Comparison of ENCODE assay signal across 19 cellular contexts in genomic region chr9:137001857-137002645, GRCh38. TPM values are rescaled to one million over a fixed set of nuclear protein-coding genes. Genes with fewer than 3 reads are reported as not detected.
DNase-seq lines count a peak whose midpoint lies in the region; ATAC-seq and TF ChIP-seq lines count a peak whose summit lies in the region.
"Had no signal": no experiment of that assay in that cellular context is flagged by ENCODE, and none has a peak within 500 bp of the region (broad histone marks: within the 10 kb centered on the region; RNA-seq: fewer than 3 reads in every experiment).

No MANE protein-coding gene starts in this region.

- dilution Hi-C loops in IMR-90 (cut with HindIII; ENCODE audit: low sequenced_read_pairs, unreplicated experiment) = no loop called here

- no peak overlapping the region for H3K14ac ChIP-seq in IMR-90 (replicated peaks; ENCODE audit: low read depth, low read length)
- no peak overlapping the region for H3K14ac ChIP-seq in neuronal stem cell (ENCODE audit: low read length)

- no peak overlapping the region for H2BK20ac ChIP-seq in IMR-90 (ENCODE audit: low read depth, low read length)

- H2AK9ac ChIP-seq in IMR-90 (replicated peaks; ENCODE audit: low read depth, low read length, poor library complexity) = peak overlapping the region; percentile 50

- H3K4me3 ChIP-seq in IMR-90 (ENCODE audit: insufficient read depth, low read depth, low read length) (no peak overlapping the region), neuronal stem cell (ENCODE audit: low read length in 2 of 2) (no peak overlapping the region)

- H4K20me1 ChIP-seq in IMR-90 (ENCODE audit: insufficient read depth, low read length) = peaks cover 8% of the 10 kb centered on the region

- H3K27ac ChIP-seq in IMR-90 (ENCODE audit: insufficient read depth, low read length) (no peak overlapping the region), neuronal stem cell (replicated peaks; ENCODE audit: low read length) (no peak overlapping the region)
- H3K27ac ChIP-seq: HL-60 had no signal

- H3K4me1 ChIP-seq in IMR-90 (ENCODE audit: control insufficient read depth, insufficient read depth, low read length) (peaks cover 8% of the 10 kb centered on the region), neuronal stem cell (ENCODE audit: control insufficient read depth in 2 of 2, insufficient read depth in 1 of 2, low read depth in 1 of 2, low read length in 2 of 2) (peaks cover 5% of the 10 kb centered on the region in 2 donors)

- no peak overlapping the region for H2AFZ ChIP-seq in IMR-90 (replicated peaks; ENCODE audit: low read length, poor library complexity)
- no peak overlapping the region for H2AFZ ChIP-seq in neuronal stem cell (ENCODE audit: low read length)

- H4K91ac ChIP-seq in IMR-90 (ENCODE audit: insufficient read depth, low read depth, low read length) = no peak overlapping the region
- no peak overlapping the region for H4K91ac ChIP-seq in neuronal stem cell (ENCODE audit: low read depth, low read length, poor library complexity)

- H3K36me3 ChIP-seq in IMR-90 (ENCODE audit: control insufficient read depth, insufficient read depth, low read length) (no peaks in the 10 kb centered on the region), neuronal stem cell (replicated peaks in 1 of 2; ENCODE audit: control insufficient read depth in 2 of 2, insufficient read depth in 2 of 2, low read length in 2 of 2) (no peaks in the 10 kb centered on the region)

- H2BK12ac ChIP-seq in neuronal stem cell (ENCODE audit: low read length) = no peak overlapping the region

- in situ Hi-C loops in IMR-90 (cut with MboI; ENCODE audit: low sequenced_read_pairs) = no loop called here

- H3K9me3 ChIP-seq in IMR-90 (ENCODE audit: control insufficient read depth, insufficient read depth, low read length) = no peaks in the 10 kb centered on the region
- H3K9me3 ChIP-seq in neuronal stem cell (replicated peaks in 1 of 2; ENCODE audit: control insufficient read depth in 2 of 2, insufficient read depth in 1 of 2, low read depth in 1 of 2, low read length in 2 of 2) = peaks cover 2 to 3% of the 10 kb centered on the region in 2 donors

- H2AK5ac ChIP-seq in IMR-90 (ENCODE audit: low read depth, low read length) (no peak overlapping the region), neuronal stem cell (ENCODE audit: low read depth, low read length) (no peak overlapping the region)

- no TSS peak for BruUV-seq in IMR-90 (replicated peaks; lab: Mats Ljungman, UMichigan)

- H4K5ac ChIP-seq in IMR-90 (ENCODE audit: low read depth, low read length) = no peak overlapping the region

- no peak for TF ChIP-seq POLR2A in IMR-90 (IDR thresholded peaks at IDR 0.05; ENCODE audit: low read depth, low read length)

- H3K56ac ChIP-seq in IMR-90 (ENCODE audit: extremely low read depth, insufficient read depth, low read length) = no peak overlapping the region

- TF ChIP-seq RAD21 in IMR-90 (IDR thresholded peaks at IDR 0.05; ENCODE audit: low read length) = no peak

- H2BK120ac ChIP-seq in IMR-90 (ENCODE audit: low read depth, low read length) (no peak overlapping the region), neuronal stem cell (ENCODE audit: low read depth, low read length) (no peak overlapping the region)

- H3K27me3 ChIP-seq in IMR-90 (ENCODE audit: control insufficient read depth, insufficient read depth, low read length) (no peaks in the 10 kb centered on the region), neuronal stem cell (ENCODE audit: control insufficient read depth in 3 of 3, insufficient read depth in 3 of 3, low read depth in 1 of 3, low read length in 3 of 3) (peaks cover 0 to 3% (median 0%) of the 10 kb centered on the region in 3 experiments)

- H4K8ac ChIP-seq in IMR-90 (ENCODE audit: low read depth in 2 of 2, low read length in 2 of 2) (no peak overlapping the region), neuronal stem cell (ENCODE audit: low read depth, low read length) (no peak overlapping the region)

- no peak overlapping the region for H2BK5ac ChIP-seq in IMR-90 (ENCODE audit: low read depth, low read length, poor library complexity, severe bottlenecking)
- no peak overlapping the region for H2BK5ac ChIP-seq in neuronal stem cell (ENCODE audit: low read length)

- POLR2A ChIA-PET in IMR-90 (lab: Charles Lee; ENCODE audit: unreplicated experiment) = no interaction called here

- intact Hi-C loops in IMR-90 (cut with micrococcal nuclease) = no loop called here

- H3K18ac ChIP-seq in IMR-90 (ENCODE audit: low read depth, low read length) (no peak overlapping the region), neuronal stem cell (ENCODE audit: low read length) (peak overlapping the region; percentile 38)

- H3K9ac ChIP-seq in IMR-90 (ENCODE audit: low read depth, low read length) (no peak overlapping the region), neuronal stem cell (ENCODE audit: low read depth, low read length, poor library complexity) (no peak overlapping the region)

- H3K23ac ChIP-seq in IMR-90 (ENCODE audit: low read depth, low read length) (no peak overlapping the region), neuronal stem cell (ENCODE audit: low read depth, low read length, poor library complexity) (no peak overlapping the region)

- WGBS in IMR-90 (ENCODE audit: extremely low coverage in 2 of 2, insufficient read length in 1 of 2), 2 experiments = 92% methylated on average over 2 of the region's 20 CpGs; no CpG with 5 or more reads in 1 of the 2 experiments
- WGBS in neuronal stem cell (ENCODE audit: extremely low coverage in 2 of 2, insufficient read length in 2 of 2, insufficient replicate concordance in 1 of 2), 2 donors = no CpG with 5 or more reads among the region's 20 CpGs

- H3K79me1 ChIP-seq in IMR-90 (ENCODE audit: low read depth in 1 of 2, low read length in 2 of 2) = no peaks in the 10 kb centered on the region
- H3K79me1 ChIP-seq in neuronal stem cell (ENCODE audit: low read depth, low read length) = no peaks in the 10 kb centered on the region

- no peak for ATAC-seq in IMR-90 (ENCODE audit: low read depth)
- ATAC-seq in left lobe of liver = peak; percentile 72

- peaks cover 10% of the 10 kb centered on the region for H3K9me1 ChIP-seq in IMR-90 (ENCODE audit: insufficient read depth, low read length)

- H3K4me2 ChIP-seq in IMR-90 (ENCODE audit: low read depth, low read length) (no peak overlapping the region), neuronal stem cell (ENCODE audit: insufficient read depth, low read length, poor library complexity, severe bottlenecking) (no peak overlapping the region)

- DNase-seq in IMR-90 (no peak), left lobe of liver (ENCODE audit: low spot score) (no peak), neuronal stem cell (ENCODE audit: low spot score) (no peak), Ammon's horn (ENCODE audit: low spot score) (no peak), NCI-H2107 treated with DMSO at 0.1 percent for 48 hours (lab: John Stamatoyannopoulos, UW; ENCODE audit: unreplicated experiment) (no peak)
- DNase-seq in effector CD4-positive, alpha-beta T cell = no peak
- DNase-seq: ACHN; CD4-positive, alpha-beta memory T cell; DMS153; DMS79; GDM1; H9; KBM-7 had no signal

- CTCF ChIA-PET in IMR-90 (lab: Yijun Ruan, JAX) = no interaction called here

- TF ChIP-seq CTCF in IMR-90 (conservative IDR thresholded peaks at IDR 0.05; ENCODE audit: low read depth, low read length) = no peak

- H3K4ac ChIP-seq in IMR-90 (ENCODE audit: low read depth, low read length) (no peak overlapping the region), neuronal stem cell (ENCODE audit: low read length) (no peak overlapping the region)

- H2BK15ac ChIP-seq in IMR-90 (ENCODE audit: low read depth, low read length) (no peak overlapping the region), neuronal stem cell (ENCODE audit: low read length) (no peak overlapping the region)

TF ChIP-seq in IMR-90, 13 proteins besides CTCF, POLR2A, EP300 and RAD21 (continues in another document):
- TF ChIP-seq CEBPB (IDR thresholded peaks at IDR 0.05; ENCODE audit: low read depth, low read length) (no peak), MXI1 (IDR thresholded peaks at IDR 0.05; ENCODE audit: borderline replicate concordance, low read depth, low read length) (no peak), NFE2L2 (IDR thresholded peaks at IDR 0.05; ENCODE audit: low read depth, low read length) (no peak), RFX5 (IDR thresholded peaks at IDR 0.05; ENCODE audit: low read depth, low read length) (no peak), SMC3 (IDR thresholded peaks at IDR 0.05; ENCODE audit: low read depth, low read length) (no peak)

RNA-seq across cellular contexts. Expression of gene CLIC3, which starts 5.7 kb away (rescaled TPM):
- total RNA-seq in IMR-90 (2012; rRNA removed) (0.18 and 0.28 TPM in 2 replicates), left lobe of liver (not detected)
- polyA plus RNA-seq in IMR-90 (2012; rRNA removed) = 1.7 and 2.1 TPM in 2 replicates
- 2.7 and 3.4 TPM in 2 replicates for polyA plus RNA-seq in IMR-90 (2012; cell fraction: cytosol; rRNA removed)
- polyA plus RNA-seq in IMR-90 (2012; cell fraction: nucleus; rRNA removed; ENCODE audit: low replicate concordance) = 0.87 and 4.1 TPM in 2 replicates
- not detected for polyA plus RNA-seq in neuronal stem cell (2013, experiment 1 of 2)
- polyA plus RNA-seq in neuronal stem cell (2013, experiment 2 of 2) = not detected
- total RNA-seq: H1 had no signal

RNA-seq across cellular contexts. Expression of gene PAXX, which starts 9.8 kb away (rescaled TPM):
- 4.4 and 5.7 TPM in 2 replicates for total RNA-seq in IMR-90 (2012; rRNA removed)
- polyA plus RNA-seq in IMR-90 (2012; rRNA removed) = 24.6 and 30.2 TPM in 2 replicates
- 19.0 and 28.4 TPM in 2 replicates for polyA plus RNA-seq in IMR-90 (2012; cell fraction: cytosol; rRNA removed)
- 79.5 and 226 TPM in 2 replicates for polyA plus RNA-seq in IMR-90 (2012; cell fraction: nucleus; rRNA removed; ENCODE audit: low replicate concordance)
- total RNA-seq in left lobe of liver = 27.3 TPM
- polyA plus RNA-seq in neuronal stem cell (2013, experiment 1 of 2) = 57.4 TPM
- polyA plus RNA-seq in neuronal stem cell (2013, experiment 2 of 2) = 58.1 TPM

RNA-seq across cellular contexts. Expression of gene LCNL1, which starts 19.3 kb away (rescaled TPM):
- not detected in 2 replicates for total RNA-seq in IMR-90 (2012; rRNA removed)
- polyA plus RNA-seq in IMR-90 (2012; rRNA removed) = 0.13 and 0.15 TPM in 2 replicates
- polyA plus RNA-seq in IMR-90 (2012; cell fraction: cytosol; rRNA removed) = 0.04 TPM in 1 of 2 replicates, not detected in the other
- polyA plus RNA-seq in IMR-90 (2012; cell fraction: nucleus; rRNA removed; ENCODE audit: low replicate concordance) = 2.4 and 4.0 TPM in 2 replicates
- not detected for total RNA-seq in left lobe of liver
- 0.07 TPM for polyA plus RNA-seq in neuronal stem cell (2013, experiment 1 of 2)
- 0.07 TPM for polyA plus RNA-seq in neuronal stem cell (2013, experiment 2 of 2)
- total RNA-seq: Daoy, H1, HT1080 had no signal
- polyA plus RNA-seq: CD14-positive monocyte; CD4-positive, alpha-beta memory T cell; IgD-negative memory B cell had no signal

RNA-seq across cellular contexts. Expression of gene PTGDS, which starts 24.7 kb away (rescaled TPM):
- total RNA-seq in IMR-90 (2012; rRNA removed) = not detected in 2 replicates
- 0.87 and 1.2 TPM in 2 replicates for polyA plus RNA-seq in IMR-90 (2012; rRNA removed)
- 3.1 and 4.8 TPM in 2 replicates for polyA plus RNA-seq in IMR-90 (2012; cell fraction: cytosol; rRNA removed)
- polyA plus RNA-seq in IMR-90 (2012; cell fraction: nucleus; rRNA removed; ENCODE audit: low replicate concordance) = 6.0 and 7.3 TPM in 2 replicates
- total RNA-seq in left lobe of liver = 5.2 TPM
- polyA plus RNA-seq in neuronal stem cell (2013, experiment 1 of 2) = 0.33 TPM
- polyA plus RNA-seq in neuronal stem cell (2013, experiment 2 of 2) = 0.42 TPM
- total RNA-seq: Daoy, HT1080 had no signal
- polyA plus RNA-seq: IgD-negative memory B cell had no signal

RNA-seq across cellular contexts. Expression of gene ABCA2, which starts 26.0 kb away (rescaled TPM):
- total RNA-seq in IMR-90 (2012; rRNA removed) (3.8 and 4.4 TPM in 2 replicates), left lobe of liver (61.2 TPM)
- 46.0 and 52.3 TPM in 2 replicates for polyA plus RNA-seq in IMR-90 (2012; rRNA removed)
- 11.9 and 56.9 TPM in 2 replicates for polyA plus RNA-seq in IMR-90 (2012; cell fraction: cytosol; rRNA removed)
- 194 and 536 TPM in 2 replicates for polyA plus RNA-seq in IMR-90 (2012; cell fraction: nucleus; rRNA removed; ENCODE audit: low replicate concordance)
- polyA plus RNA-seq in neuronal stem cell (2013, experiment 1 of 2) = 27.7 TPM
- polyA plus RNA-seq in neuronal stem cell (2013, experiment 2 of 2) = 24.0 TPM
